ENCODE assay signal across 24 cellular contexts in genomic region chr12:80443974-80444666, GRCh38. TPM values are rescaled to one million over a fixed set of nuclear protein-coding genes. Genes with fewer than 3 reads are reported as not detected.
DNase-seq lines count a peak whose midpoint lies in the region; ATAC-seq and TF ChIP-seq lines count a peak whose summit lies in the region.
"Had no signal": no experiment of that assay in that cellular context is flagged by ENCODE, and none has a peak within 500 bp of the region (broad histone marks: within the 10 kb centered on the region; RNA-seq: fewer than 3 reads in every experiment).

A gene with protein sequence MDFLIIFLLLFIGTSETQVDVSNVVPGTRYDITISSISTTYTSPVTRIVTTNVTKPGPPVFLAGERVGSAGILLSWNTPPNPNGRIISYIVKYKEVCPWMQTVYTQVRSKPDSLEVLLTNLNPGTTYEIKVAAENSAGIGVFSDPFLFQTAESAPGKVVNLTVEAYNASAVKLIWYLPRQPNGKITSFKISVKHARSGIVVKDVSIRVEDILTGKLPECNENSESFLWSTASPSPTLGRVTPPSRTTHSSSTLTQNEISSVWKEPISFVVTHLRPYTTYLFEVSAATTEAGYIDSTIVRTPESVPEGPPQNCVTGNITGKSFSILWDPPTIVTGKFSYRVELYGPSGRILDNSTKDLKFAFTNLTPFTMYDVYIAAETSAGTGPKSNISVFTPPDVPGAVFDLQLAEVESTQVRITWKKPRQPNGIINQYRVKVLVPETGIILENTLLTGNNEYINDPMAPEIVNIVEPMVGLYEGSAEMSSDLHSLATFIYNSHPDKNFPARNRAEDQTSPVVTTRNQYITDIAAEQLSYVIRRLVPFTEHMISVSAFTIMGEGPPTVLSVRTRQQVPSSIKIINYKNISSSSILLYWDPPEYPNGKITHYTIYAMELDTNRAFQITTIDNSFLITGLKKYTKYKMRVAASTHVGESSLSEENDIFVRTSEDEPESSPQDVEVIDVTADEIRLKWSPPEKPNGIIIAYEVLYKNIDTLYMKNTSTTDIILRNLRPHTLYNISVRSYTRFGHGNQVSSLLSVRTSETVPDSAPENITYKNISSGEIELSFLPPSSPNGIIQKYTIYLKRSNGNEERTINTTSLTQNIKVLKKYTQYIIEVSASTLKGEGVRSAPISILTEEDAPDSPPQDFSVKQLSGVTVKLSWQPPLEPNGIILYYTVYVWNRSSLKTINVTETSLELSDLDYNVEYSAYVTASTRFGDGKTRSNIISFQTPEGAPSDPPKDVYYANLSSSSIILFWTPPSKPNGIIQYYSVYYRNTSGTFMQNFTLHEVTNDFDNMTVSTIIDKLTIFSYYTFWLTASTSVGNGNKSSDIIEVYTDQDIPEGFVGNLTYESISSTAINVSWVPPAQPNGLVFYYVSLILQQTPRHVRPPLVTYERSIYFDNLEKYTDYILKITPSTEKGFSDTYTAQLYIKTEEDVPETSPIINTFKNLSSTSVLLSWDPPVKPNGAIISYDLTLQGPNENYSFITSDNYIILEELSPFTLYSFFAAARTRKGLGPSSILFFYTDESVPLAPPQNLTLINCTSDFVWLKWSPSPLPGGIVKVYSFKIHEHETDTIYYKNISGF (N-terminal part only) (plus strand): TSS chr12:80444235. CDS start chr12:80444346, 111 bp downstream.

- H3K4me3 ChIP-seq in adipocyte (ENCODE audit: low read length): peak within 1 kb of the TSS; percentile 74
- no peak within 1 kb of the TSS for H3K4me3 ChIP-seq in CD8-positive, alpha-beta T cell (ENCODE audit: low read depth, low read length)
- H3K4me3 ChIP-seq: BLaER1, suprapubic skin had no signal

- peaks cover 6% of the 10 kb centered on the region for H3K36me3 Mint-ChIP-seq in osteocyte (ENCODE audit: unreplicated experiment)
- H3K36me3 Mint-ChIP-seq in CD8-positive, alpha-beta T cell: no peaks in the 10 kb centered on the region
- H3K36me3 Mint-ChIP-seq: activated naive CD8-positive, alpha-beta T cell treated with anti-CD3 and anti-CD28 coated beads for 36 hours; WTC11 had no signal

- no peaks in the 10 kb centered on the region for H3K36me3 ChIP-seq in adipocyte (ENCODE audit: control insufficient read depth, insufficient read depth, low read length, severe bottlenecking)
- no peaks in the 10 kb centered on the region for H3K36me3 ChIP-seq in CD8-positive, alpha-beta T cell (ENCODE audit: insufficient read depth, low read length)
- H3K36me3 ChIP-seq: BLaER1, suprapubic skin had no signal

- H3K27me3 ChIP-seq in adipocyte (replicated peaks; ENCODE audit: control insufficient read depth, insufficient read depth, low read length): no peaks in the 10 kb centered on the region
- H3K27me3 ChIP-seq in CD8-positive, alpha-beta T cell (ENCODE audit: insufficient read depth, low read length): no peaks in the 10 kb centered on the region
- H3K27me3 ChIP-seq: BLaER1, suprapubic skin had no signal

- POLR2A ChIA-PET in CD8-positive, alpha-beta T cell (lab: Charles Lee): no interaction called here

- CTCF ChIA-PET in CD8-positive, alpha-beta T cell (lab: Charles Lee): no interaction called here

- no peak for TF ChIP-seq CTCF in osteocyte (IDR thresholded peaks at IDR 0.05)
- TF ChIP-seq CTCF in CD8-positive, alpha-beta T cell (IDR thresholded peaks at IDR 0.05): no peak

- peak within 1 kb of the TSS; percentile 72 for H3K27ac Mint-ChIP-seq in osteocyte (ENCODE audit: unreplicated experiment)
- no peak within 1 kb of the TSS for H3K27ac Mint-ChIP-seq in CD8-positive, alpha-beta T cell
- H3K27ac Mint-ChIP-seq: activated CD8-positive, alpha-beta T cell treated with anti-CD3 and anti-CD28 coated beads, Interleukin-2, amount 10 ng/mL, durations not matched to agents 7 days and 5 days; activated naive CD8-positive, alpha-beta T cell treated with anti-CD3 and anti-CD28 coated beads for 36 hours; activated T-cell treated with anti-CD3 and anti-CD28 coated beads, Interleukin-2, amount 50 U/mL, for 72 hours; T-helper 1 cell treated with Interleukin-12 subunit alpha and Interleukin-12 subunit beta and Interleukin-4 antibody, amounts not matched to agents 30 μg/mL and 1 μg/mL, for 36 hours; WTC11 had no signal

- peaks cover 59% of the 10 kb centered on the region for H3K4me1 Mint-ChIP-seq in osteocyte (ENCODE audit: unreplicated experiment)
- no peaks in the 10 kb centered on the region for H3K4me1 Mint-ChIP-seq in CD8-positive, alpha-beta T cell (ENCODE audit: low read depth)
- H3K4me1 Mint-ChIP-seq: activated naive CD8-positive, alpha-beta T cell treated with anti-CD3 and anti-CD28 coated beads for 36 hours; central memory CD8-positive, alpha-beta T cell; WTC11 had no signal

- ATAC-seq in CD8-positive, alpha-beta T cell: no peak
- ATAC-seq: activated CD8-positive, alpha-beta T cell treated with anti-CD3 and anti-CD28 coated beads, Interleukin-2, amount 10 ng/mL, durations not matched to agents 7 days and 5 days; activated T-cell treated with anti-CD3 and anti-CD28 coated beads, Interleukin-2, amount 50 U/mL, for 72 hours; WTC11 had no signal

- H3K4me3 Mint-ChIP-seq in osteocyte (ENCODE audit: unreplicated experiment): no peak within 1 kb of the TSS
- H3K4me3 Mint-ChIP-seq in CD8-positive, alpha-beta T cell: no peak within 1 kb of the TSS
- H3K4me3 Mint-ChIP-seq: activated CD8-positive, alpha-beta T cell treated with anti-CD3 and anti-CD28 coated beads, Interleukin-2, amount 10 ng/mL, durations not matched to agents 7 days and 5 days; activated naive CD8-positive, alpha-beta T cell treated with anti-CD3 and anti-CD28 coated beads for 36 hours; activated T-cell treated with anti-CD3 and anti-CD28 coated beads, Interleukin-2, amount 50 U/mL, for 72 hours; central memory CD8-positive, alpha-beta T cell; T-helper 1 cell treated with Interleukin-12 subunit alpha and Interleukin-12 subunit beta and Interleukin-4 antibody, amounts not matched to agents 30 μg/mL and 1 μg/mL, for 36 hours; WTC11 had no signal

- intact Hi-C loops in CD8-positive, alpha-beta T cell (cut with DNase I, micrococcal nuclease): no loop called here

- peaks cover 33% of the 10 kb centered on the region for H3K4me1 ChIP-seq in adipocyte (ENCODE audit: control insufficient read depth, insufficient read depth, low read length)
- H3K4me1 ChIP-seq in CD8-positive, alpha-beta T cell (ENCODE audit: insufficient read depth, low read length): no peaks in the 10 kb centered on the region
- H3K4me1 ChIP-seq: BLaER1 had no signal

- H3K27me3 Mint-ChIP-seq in osteocyte (ENCODE audit: unreplicated experiment): no peaks in the 10 kb centered on the region
- no peaks in the 10 kb centered on the region for H3K27me3 Mint-ChIP-seq in CD8-positive, alpha-beta T cell (ENCODE audit: low read depth)
- H3K27me3 Mint-ChIP-seq: activated naive CD8-positive, alpha-beta T cell treated with anti-CD3 and anti-CD28 coated beads for 36 hours; central memory CD8-positive, alpha-beta T cell had no signal

- H3K9me3 ChIP-seq in adipocyte (ENCODE audit: control insufficient read depth, low read length): no peaks in the 10 kb centered on the region
- H3K9me3 ChIP-seq in CD8-positive, alpha-beta T cell (ENCODE audit: low read length): no peaks in the 10 kb centered on the region
- H3K9me3 ChIP-seq: BLaER1, suprapubic skin had no signal

- no peak within 1 kb of the TSS for H3K27ac ChIP-seq in CD8-positive, alpha-beta T cell (ENCODE audit: low read depth, low read length)
- H3K27ac ChIP-seq: BLaER1, suprapubic skin had no signal

- H3K9me3 Mint-ChIP-seq in osteocyte (ENCODE audit: unreplicated experiment): no peaks in the 10 kb centered on the region
- H3K9me3 Mint-ChIP-seq in CD8-positive, alpha-beta T cell: peaks cover 5% of the 10 kb centered on the region

- DNase-seq in AG20443 (ENCODE audit: low spot score) (peak; percentile 8), adipocyte (ENCODE audit: low read depth) (peak; percentile 34), fibroblast of peridontal ligament (ENCODE audit: extremely low read depth) (peak; percentile 20), osteocyte (ENCODE audit: extremely low spot score, unreplicated experiment) (no peak), NCI-H774 (lab: John Stamatoyannopoulos, UW) (no peak), NCI-H510A (lab: John Stamatoyannopoulos, UW) (no peak), iPS-NIHi11 (ENCODE audit: low spot score) (no peak)
- DNase-seq in CD8-positive, alpha-beta T cell: no peak
- DNase-seq: activated CD8-positive, alpha-beta T cell treated with anti-CD3 and anti-CD28 coated beads, Interleukin-2, amount 10 ng/mL, durations not matched to agents 7 days and 5 days; activated naive CD8-positive, alpha-beta T cell treated with anti-CD3 and anti-CD28 coated beads for 36 hours; activated T-cell treated with anti-CD3 and anti-CD28 coated beads, Interleukin-2, amount 50 U/mL, for 72 hours; effector memory CD4-positive, alpha-beta T cell; GF-D8; mammary epithelial cell; NCI-H1694; NCI-H526; SHP77 treated with DMSO at 0.1 percent for 48 hours; stimulated activated CD4-positive, alpha-beta T cell treated with anti-CD3 and anti-CD28 coated beads, Interleukin-2, amount 100 ng/mL, for 48 hours had no signal

- H3K9ac ChIP-seq in adipocyte (ENCODE audit: low read length): peak within 1 kb of the TSS; percentile 53
- H3K9ac ChIP-seq: BLaER1 had no signal

RNA-seq across cellular contexts. Expression of the gene that starts here (rescaled TPM):
- 0.13 and 0.35 TPM in 2 replicates for total RNA-seq in osteocyte
- not detected for total RNA-seq in CD8-positive, alpha-beta T cell
- total RNA-seq: activated CD8-positive, alpha-beta T cell treated with anti-CD3 and anti-CD28 coated beads, Interleukin-2, amount 10 ng/mL, durations not matched to agents 7 days and 5 days; activated naive CD8-positive, alpha-beta T cell treated with anti-CD3 and anti-CD28 coated beads for 36 hours; activated T-cell treated with anti-CD3 and anti-CD28 coated beads, Interleukin-2, amount 50 U/mL, for 72 hours; OCI-LY7; WTC11 had no signal

Comparison
In these comparisons a context has a peak if more than half of its experiments do, and no peak if none do; other contexts are left out.
1. DNase-seq: peak in AG20443 (single experiment), adipocyte (single experiment) and fibroblast of peridontal ligament (single experiment); none in osteocyte (single experiment), CD8-positive, alpha-beta T cell (0 of 7), NCI-H774 (single experiment), NCI-H510A (single experiment) and iPS-NIHi11 (single experiment).